ENCODE assay signal across 13 cellular contexts in genomic region chr14:100332797-100333196, GRCh38. TPM values are rescaled to one million over a fixed set of nuclear protein-coding genes. Genes with fewer than 3 reads are reported as not detected.
DNase-seq lines count a peak whose midpoint lies in the region; ATAC-seq and TF ChIP-seq lines count a peak whose summit lies in the region.
"Had no signal": no experiment of that assay in that cellular context is flagged by ENCODE, and none has a peak within 500 bp of the region (broad histone marks: within the 10 kb centered on the region; RNA-seq: fewer than 3 reads in every experiment).

No MANE protein-coding gene starts in this region.

- CTCF ChIA-PET in HCT116 (lab: Charles Lee) = no interaction called here

- H3K9me3 Mint-ChIP-seq in nephron progenitor cell (no peaks in the 10 kb centered on the region), natural killer cell (no peaks in the 10 kb centered on the region)

- peak; percentile 54 for ATAC-seq in GM18868 (IDR thresholded peaks at IDR 0.05; ENCODE audit: unreplicated experiment)
- ATAC-seq in HCT116 = no peak
- no peak for ATAC-seq in natural killer cell
- ATAC-seq in GM18907 (IDR thresholded peaks at IDR 0.05; ENCODE audit: unreplicated experiment) = no peak

- POLR2A ChIA-PET in HCT116 (lab: Charles Lee) = no interaction called here

- no peak overlapping the region for H3K27ac Mint-ChIP-seq in nephron progenitor cell
- H3K27ac Mint-ChIP-seq in natural killer cell = no peak overlapping the region

- no peak for TF ChIP-seq RAD21 in HCT116 (IDR thresholded peaks at IDR 0.05; ENCODE audit: low read depth)

- TF ChIP-seq POLR2A in HCT116 (IDR thresholded peaks at IDR 0.05; ENCODE audit: borderline replicate concordance, extremely low read depth, insufficient read depth, insufficient read length) = no peak

- no peaks in the 10 kb centered on the region for H3K79me2 ChIP-seq in HCT116 (ENCODE audit: insufficient read depth, low read length)

- H4K20me1 ChIP-seq in HCT116 (ENCODE audit: insufficient read depth) = no peaks in the 10 kb centered on the region

- RAD21 ChIA-PET in HCT116 (lab: Charles Lee; ENCODE audit: low non-redundant PET in 1 of 2, low total read pairs in 2 of 2, uncharacterized antibody in 2 of 2, unreplicated experiment in 2 of 2) = no interaction called here

- TF ChIP-seq CTCF in HCT116 (IDR thresholded peaks at IDR 0.05 in 2 of 3, conservative IDR thresholded peaks at IDR 0.05 in 1 of 3; ENCODE audit: borderline replicate concordance in 1 of 3, insufficient read depth in 1 of 3, low read depth in 2 of 3, low read length in 2 of 3) = no peak
- TF ChIP-seq CTCF in nephron progenitor cell (IDR thresholded peaks at IDR 0.05) = no peak
- TF ChIP-seq CTCF in natural killer cell (IDR thresholded peaks at IDR 0.05) = no peak

- no peak overlapping the region for H3K9ac ChIP-seq in HCT116 (ENCODE audit: low read length)

- H3K27me3 Mint-ChIP-seq in nephron progenitor cell (ENCODE audit: low read depth, poor library complexity) = no peaks in the 10 kb centered on the region
- H3K27me3 Mint-ChIP-seq in natural killer cell (ENCODE audit: low read depth in 2 of 2) = no peaks in the 10 kb centered on the region

- no peaks in the 10 kb centered on the region for H3K4me1 ChIP-seq in HCT116 (ENCODE audit: control insufficient read depth in 1 of 2, insufficient read depth in 2 of 2, low read length in 2 of 2)
- H3K4me1 ChIP-seq: left ventricle myocardium inferior had no signal

- peaks cover 0 to 5% of the 10 kb centered on the region in 2 experiments; a peak in 1 of 4 replicates for H3K36me3 ChIP-seq in HCT116 (ENCODE audit: control insufficient read depth in 1 of 2, insufficient read depth in 2 of 2, low read length in 2 of 2)

- peaks cover 24% of the 10 kb centered on the region for H3K4me1 Mint-ChIP-seq in nephron progenitor cell
- H3K4me1 Mint-ChIP-seq in natural killer cell = no peaks in the 10 kb centered on the region

- H3K4me2 ChIP-seq in HCT116 (ENCODE audit: low read length) = no peak overlapping the region

- H3K27me3 ChIP-seq in HCT116 (ENCODE audit: insufficient read depth, low read length) = no peaks in the 10 kb centered on the region

- H3K9me2 ChIP-seq in HCT116 (ENCODE audit: insufficient read depth) = no peaks in the 10 kb centered on the region

- no peaks in the 10 kb centered on the region for H3K9me3 ChIP-seq in HCT116 (ENCODE audit: control insufficient read depth in 1 of 2, insufficient read depth in 1 of 2, low read depth in 1 of 2, low read length in 2 of 2)
- H3K9me3 ChIP-seq: left ventricle myocardium inferior had no signal

- H2AFZ ChIP-seq in HCT116 (ENCODE audit: low read depth, low read length, poor library complexity, severe bottlenecking) = no peak overlapping the region

- no peak for DNase-seq in HCT116 (ENCODE audit: low read depth, low spot score)
- peak; percentile 85 for DNase-seq in NCI-H345 (lab: John Stamatoyannopoulos, UW)
- peak; percentile 29 for DNase-seq in nephron progenitor cell
- DNase-seq in stimulated activated naive CD4-positive, alpha-beta T cell (lab: John Stamatoyannopoulos, UW) = no peak
- no peak for DNase-seq in natural killer cell
- DNase-seq: activated T-cell treated with anti-CD3 and anti-CD28 coated beads, Interleukin-2, amount 50 U/mL, for 1 hour; DND-41; left ventricle myocardium inferior; NCI-H524 treated with DMSO at 0.1 percent for 48 hours; T-helper 1 cell had no signal

- H3K27ac ChIP-seq in HCT116 (ENCODE audit: low read depth, low read length) = no peak overlapping the region
- H3K27ac ChIP-seq: left ventricle myocardium inferior had no signal

- intact Hi-C loops in HCT116 (cut with micrococcal nuclease) (no loop called here), natural killer cell (cut with micrococcal nuclease) (no loop called here)

- no peak overlapping the region for H3K4me3 ChIP-seq in HCT116 (replicated peaks in 1 of 2; ENCODE audit: low read depth in 1 of 2, low read length in 2 of 2)
- H3K4me3 ChIP-seq: left ventricle myocardium inferior had no signal

- peaks cover 27% of the 10 kb centered on the region for H3K36me3 Mint-ChIP-seq in nephron progenitor cell (ENCODE audit: low read depth)
- no peaks in the 10 kb centered on the region for H3K36me3 Mint-ChIP-seq in natural killer cell

- no peak overlapping the region for H3K4me3 Mint-ChIP-seq in nephron progenitor cell
- no peak overlapping the region for H3K4me3 Mint-ChIP-seq in natural killer cell

- no TSS peak for BruUV-seq in HCT116 (replicated peaks; lab: Mats Ljungman, UMichigan)

TF ChIP-seq in HCT116, 20 proteins besides CTCF, POLR2A, EP300 and RAD21:
- no peak for TF ChIP-seq EZH2 (IDR thresholded peaks at IDR 0.05)
- TF ChIP-seq ZFX (IDR thresholded peaks at IDR 0.05) = no peak
- TF ChIP-seq POLR2AphosphoS5 (IDR thresholded peaks at IDR 0.05; ENCODE audit: low read depth, low read length) = peak; percentile 10; the same call in 1 of the 2 replicates

RNA-seq across cellular contexts. Expression of gene SLC25A47, which starts 9.7 kb away (rescaled TPM):
- total RNA-seq in HCT116 (2021; ENCODE audit: unreplicated experiment) (0.17 TPM), natural killer cell (under 1 TPM in 1 of 3 donors, not detected in 2; 0.20 TPM)
- polyA plus RNA-seq in HCT116 (2012) = not detected in 2 replicates
- total RNA-seq: bronchial epithelial cell, left ventricle myocardium inferior had no signal

RNA-seq across cellular contexts. Expression of gene SLC25A29, which starts 26.6 kb away (rescaled TPM):
- total RNA-seq in HCT116 (2021; ENCODE audit: unreplicated experiment) (38.7 TPM), natural killer cell (10 to 100 TPM in 2 of 3 donors, 1 to 10 TPM in 1; 8.6 to 80.7 (median 69.3) TPM)
- polyA plus RNA-seq in HCT116 (2012) = 25.5 and 28.2 TPM in 2 replicates

RNA-seq across cellular contexts. Expression of gene WDR25, which starts 43.5 kb away (rescaled TPM):
- total RNA-seq in HCT116 (2021; ENCODE audit: unreplicated experiment) (6.6 TPM), natural killer cell (1 to 10 TPM; 5.0 to 9.8 (median 9.7) TPM)
- polyA plus RNA-seq in HCT116 (2012) = 7.1 and 8.3 TPM in 2 replicates

Comparison
In these comparisons a context has a peak if more than half of its experiments do, and no peak if none do; other contexts are left out.
1. DNase-seq: peak in NCI-H345 (single experiment) and nephron progenitor cell (single experiment); none in HCT116 (single experiment), stimulated activated naive CD4-positive, alpha-beta T cell (0 of 6) and natural killer cell (single experiment).